Comparison of ENCODE assay signal across 8 cellular contexts in genomic region chr22:17774206-17774927, GRCh38. TPM values are rescaled to one million over a fixed set of nuclear protein-coding genes. Genes with fewer than 3 reads are reported as not detected.
DNase-seq lines count a peak whose midpoint lies in the region; ATAC-seq lines count a peak whose summit lies in the region.

Gene BID (minus strand): TSS chr22:17774469. CDS start chr22:17750116, 24,353 bp downstream.

- intact Hi-C loops in left colon (cut with DNase I, micrococcal nuclease), result no loop called here

- H3K27ac Mint-ChIP-seq in stimulated activated memory B cell treated with anti-CD40 and anti-IgM and Interleukin-4, amounts not matched to agents 10 μg/mL and 1 μg/mL and 100 μg/mL, for 72 hours, result peak within 1 kb of the TSS; percentile 97

- H3K27me3 Mint-ChIP-seq in stimulated activated memory B cell treated with anti-CD40 and anti-IgM and Interleukin-4, amounts not matched to agents 10 μg/mL and 1 μg/mL and 100 μg/mL, for 72 hours, result no peaks in the 10 kb centered on the region

- peaks cover 33% of the 10 kb centered on the region for H3K36me3 Mint-ChIP-seq in stimulated activated memory B cell treated with anti-CD40 and anti-IgM and Interleukin-4, amounts not matched to agents 10 μg/mL and 1 μg/mL and 100 μg/mL, for 72 hours

- peak; percentile 53 for DNase-seq in NCI-H2196 (lab: John Stamatoyannopoulos, UW; ENCODE audit: unreplicated experiment)
- DNase-seq in NCI-H2196 treated with DMSO at 0.1 percent for 48 hours (lab: John Stamatoyannopoulos, UW; ENCODE audit: unreplicated experiment), result no peak
- DNase-seq in T-helper 1 cell, result peak in 4 of 5 donors; percentile 21 to 60 (median 32)
- DNase-seq in cerebellum (ENCODE audit: low spot score), result peak; percentile 54
- DNase-seq in left colon, result peak in 1 of 2 donors; percentile 80
- DNase-seq in stimulated activated CD8-positive, alpha-beta memory T cell treated with anti-CD3 and anti-CD28 coated beads, Interleukin-4, amount 100 ng/mL, for 48 hours, result no peak

- no peaks in the 10 kb centered on the region for H3K9me3 Mint-ChIP-seq in stimulated activated memory B cell treated with anti-CD40 and anti-IgM and Interleukin-4, amounts not matched to agents 10 μg/mL and 1 μg/mL and 100 μg/mL, for 72 hours

- H3K4me3 Mint-ChIP-seq in stimulated activated memory B cell treated with anti-CD40 and anti-IgM and Interleukin-4, amounts not matched to agents 10 μg/mL and 1 μg/mL and 100 μg/mL, for 72 hours, result peak within 1 kb of the TSS; percentile 89

- H3K4me1 Mint-ChIP-seq in stimulated activated memory B cell treated with anti-CD40 and anti-IgM and Interleukin-4, amounts not matched to agents 10 μg/mL and 1 μg/mL and 100 μg/mL, for 72 hours, result peaks cover 83% of the 10 kb centered on the region

- ATAC-seq in HG03135 (IDR thresholded peaks at IDR 0.05; ENCODE audit: unreplicated experiment) (peak; percentile 27), left colon (peak; percentile 64)
- peak; percentile 63 for ATAC-seq in stimulated activated memory B cell treated with anti-CD40 and anti-IgM and Interleukin-4, amounts not matched to agents 10 μg/mL and 1 μg/mL and 100 μg/mL, for 72 hours

RNA-seq across cellular contexts. Expression of gene BID, which starts in this region (rescaled TPM):
- total RNA-seq in cerebellum (19.2 TPM), left colon (10 to 100 TPM; 26.5 to 33.2 TPM)

Comparison
In these comparisons a context has a peak if more than half of its experiments do, and no peak if none do; other contexts are left out.
1. DNase-seq: peak in NCI-H2196 (single experiment), T-helper 1 cell (4 of 5) and cerebellum (single experiment); none in NCI-H2196 treated with DMSO at 0.1 percent for 48 hours (single experiment) and stimulated activated CD8-positive, alpha-beta memory T cell treated with anti-CD3 and anti-CD28 coated beads, Interleukin-4, amount 100 ng/mL, for 48 hours (single experiment).
2. Peak in every context shown above with its lines, with median percentiles within 50 percentile points of each other: ATAC-seq.